ENCODE assay signal across 8 cellular contexts in genomic region chr2:159904127-159904564, GRCh38. TPM values are rescaled to one million over a fixed set of nuclear protein-coding genes. Genes with fewer than 3 reads are reported as not detected.
DNase-seq lines count a peak whose midpoint lies in the region; ATAC-seq and TF ChIP-seq lines count a peak whose summit lies in the region.

No MANE protein-coding gene starts in this region.

- H3K27ac ChIP-seq in psoas muscle, result no peak overlapping the region

- H3K4me1 ChIP-seq in psoas muscle, result peaks cover 6% of the 10 kb centered on the region

- DNase-seq in AG20443 (ENCODE audit: low spot score) (peak; percentile 40), fibroblast of the aortic adventitia (ENCODE audit: low read depth) (no peak), psoas muscle (peak in 1 of 2 donors; percentile 16), SK-N-DZ (ENCODE audit: low spot score) (no peak), DMS114 treated with DMSO at 0.1 percent for 48 hours (lab: John Stamatoyannopoulos, UW; ENCODE audit: unreplicated experiment) (no peak)
- DNase-seq in activated CD8-positive, alpha-beta memory T cell treated with anti-CD3 and anti-CD28 coated beads for 4 hours (ENCODE audit: low read depth in 2 of 2), result peak; percentile 19 to 22

- 1 to 2% (median 2%) methylated on average over 23 to 28 of the region's 28 CpGs for WGBS in psoas muscle, 3 donors

- no peak for TF ChIP-seq CTCF in fibroblast of the aortic adventitia (IDR thresholded peaks at IDR 0.05; ENCODE audit: insufficient read depth, low read length)
- no peak for TF ChIP-seq CTCF in psoas muscle (IDR thresholded peaks at IDR 0.05)

- ATAC-seq in GM19324 (IDR thresholded peaks at IDR 0.05; ENCODE audit: low FRiP score, unreplicated experiment) (peak; percentile 36), HG03442 (IDR thresholded peaks at IDR 0.05; ENCODE audit: unreplicated experiment) (peak; percentile 24), psoas muscle (peak; percentile 23 to 54 (median 39))

- H3K27me3 ChIP-seq in psoas muscle (ENCODE audit: insufficient read depth in 3 of 3, low read length in 2 of 3), result peaks cover 0 to 12% (median 7%) of the 10 kb centered on the region in 3 donors

- no peaks in the 10 kb centered on the region for H3K36me3 ChIP-seq in psoas muscle (ENCODE audit: insufficient read depth in 1 of 2, low read depth in 1 of 2)

- H3K9me3 ChIP-seq in psoas muscle, result no peaks in the 10 kb centered on the region

- H3K4me3 ChIP-seq in fibroblast of the aortic adventitia (ENCODE audit: low read depth, low read length) (peak overlapping the region; percentile 22), psoas muscle (peak overlapping the region; percentile 66)

- intact Hi-C loops in psoas muscle (cut with DNase I), result no loop called here

RNA-seq across cellular contexts. Expression of gene LY75, which starts 0.4 kb away (rescaled TPM):
- 0.54 and 0.74 TPM in 2 replicates for total RNA-seq in fibroblast of the aortic adventitia (ENCODE audit: low replicate concordance)
- under 1 TPM; 0.29 to 0.43 (median 0.33) TPM for total RNA-seq in psoas muscle
- polyA plus RNA-seq in psoas muscle, result under 1 TPM; 0.17 to 0.34 (median 0.22) TPM
- polyA plus RNA-seq in SK-N-DZ (2014; cell fraction: cytosol; rRNA removed), result not detected in 2 replicates
- polyA plus RNA-seq in SK-N-DZ (2014; cell fraction: nucleus; rRNA removed), result not detected in 2 replicates

Comparison
In these comparisons a context has a peak if more than half of its experiments do, and no peak if none do; other contexts are left out.
1. DNase-seq: peak in AG20443 (single experiment) and activated CD8-positive, alpha-beta memory T cell treated with anti-CD3 and anti-CD28 coated beads for 4 hours (2 of 2); none in fibroblast of the aortic adventitia (single experiment), SK-N-DZ (single experiment) and DMS114 treated with DMSO at 0.1 percent for 48 hours (single experiment).
2. Peak in every context shown above with its lines, with median percentiles within 50 percentile points of each other: ATAC-seq.